In the genomic region with DNA sequence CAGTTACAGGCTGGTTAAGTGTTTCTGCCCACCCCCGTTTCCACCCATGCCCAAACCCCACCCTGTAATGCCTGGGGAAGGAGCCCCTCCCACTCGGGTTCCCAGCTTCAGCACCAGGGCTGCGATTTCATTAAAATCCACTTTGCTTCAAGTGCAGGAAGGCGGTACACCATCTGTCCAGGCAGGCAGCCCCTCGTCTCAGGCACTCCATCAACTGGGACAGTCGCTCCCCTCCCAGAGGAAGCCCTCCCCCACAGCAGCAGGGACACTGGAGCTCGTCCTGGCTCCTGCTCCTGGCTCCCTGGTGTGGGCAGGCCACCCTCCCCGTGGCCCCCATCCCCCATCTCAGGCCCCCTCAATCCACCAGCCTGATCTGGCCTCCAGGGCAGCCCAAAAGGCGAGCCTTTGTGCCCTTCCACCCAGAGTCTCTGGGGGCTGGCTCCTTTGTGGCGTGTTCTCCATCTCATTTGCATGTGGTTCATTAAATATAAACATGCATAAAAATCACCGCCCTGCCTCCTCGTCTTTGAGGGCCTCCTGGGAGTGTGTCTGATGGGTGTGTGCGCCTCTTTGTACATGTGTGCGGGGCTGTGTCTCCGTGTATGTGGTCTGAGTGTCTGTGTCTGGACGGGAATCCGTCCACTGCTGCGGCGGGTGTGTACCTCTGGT, we compare ENCODE assay signal across 22 cellular contexts. TPM values are rescaled to one million over a fixed set of nuclear protein-coding genes. Genes with fewer than 3 reads are reported as not detected.
DNase-seq lines count a peak whose midpoint lies in the region; ATAC-seq, FAIRE-seq and TF ChIP-seq lines count a peak whose summit lies in the region.
"Had no signal": no experiment of that assay in that cellular context is flagged by ENCODE, and none has a peak within 500 bp of the region (broad histone marks: within the 10 kb centered on the region; RNA-seq: fewer than 3 reads in every experiment).

No MANE protein-coding gene starts in this region.

- no peak overlapping the region for H2BK120ac ChIP-seq in H1 (replicated peaks; ENCODE audit: low read depth, low read length)

- H3K27me3 ChIP-seq in H1 (replicated peaks in 1 of 4; ENCODE audit: control insufficient read depth in 3 of 4, extremely low read depth in 1 of 4, insufficient read depth in 3 of 4, low read length in 3 of 4) (no peaks in the 10 kb centered on the region), spleen (replicated peaks in 1 of 7) (peaks cover 0 to 64% (median 0%) of the 10 kb centered on the region in 7 donors)

- H4K5ac ChIP-seq in H1 (ENCODE audit: insufficient read length, low read depth, low read length) = no peak overlapping the region

- H3K56ac ChIP-seq in H1 (replicated peaks; ENCODE audit: insufficient read length, low read depth, low read length) = no peak overlapping the region

- H3K9me3 ChIP-seq in H1 (ENCODE audit: insufficient read depth in 2 of 2, low read depth in 1 of 2, low read length in 1 of 2) (no peaks in the 10 kb centered on the region), spleen (no peaks in the 10 kb centered on the region)
- H3K9me3 ChIP-seq: lower lobe of right lung, neutrophil had no signal

- intact Hi-C loops in spleen (cut with DNase I; ENCODE audit: low total_unique reads) = no loop called here

- H2BK12ac ChIP-seq in H1 (ENCODE audit: low read depth, low read length) = no peak overlapping the region

- TF ChIP-seq CTCF in H1 (IDR thresholded peaks at IDR 0.05; ENCODE audit: control extremely low read depth in 1 of 3, insufficient read depth in 1 of 3, low read depth in 1 of 3, low read length in 3 of 3) = no peak
- TF ChIP-seq CTCF in spleen (IDR thresholded peaks at IDR 0.05 in 8 of 11, conservative IDR thresholded peaks at IDR 0.05 in 3 of 11) = no peak

- peak overlapping the region; percentile 20; the same call in 1 of the 2 replicates for H2BK15ac ChIP-seq in H1 (ENCODE audit: low read length)

- no peak overlapping the region for H4K8ac ChIP-seq in H1 (ENCODE audit: extremely low read depth, insufficient read depth, low read length)

- peak overlapping the region; percentile 32; the same call in 1 of the 2 replicates for H2AK5ac ChIP-seq in H1 (ENCODE audit: low read depth, low read length)

- H3K18ac ChIP-seq in H1 (ENCODE audit: extremely low read depth, low read length) = peak overlapping the region; percentile 83

- H3K9ac ChIP-seq in H1 (replicated peaks in 1 of 4; ENCODE audit: extremely low read depth in 1 of 4, low read depth in 3 of 4, low read length in 3 of 4) = no peak overlapping the region

- H3K4ac ChIP-seq in H1 (replicated peaks; ENCODE audit: insufficient read length, low read depth, low read length) = no peak overlapping the region

- H3K79me2 ChIP-seq in H1 (ENCODE audit: control insufficient read depth in 1 of 2, insufficient read depth in 2 of 2, low read length in 2 of 2) = no peaks in the 10 kb centered on the region; a peak in 1 of 4 replicates

- H3K27ac ChIP-seq in H1 (ENCODE audit: low read depth, low read length) (no peak overlapping the region), spleen (no peak overlapping the region)
- H3K27ac ChIP-seq: lower lobe of right lung, neutrophil had no signal

- peaks cover 7% of the 10 kb centered on the region for H3K79me1 ChIP-seq in H1 (ENCODE audit: low read depth, low read length)

- no peaks in the 10 kb centered on the region for H3K23me2 ChIP-seq in H1 (ENCODE audit: low read depth, low read length)

- peaks cover 20 to 48% (median 37%) of the 10 kb centered on the region in 4 experiments for H3K4me1 ChIP-seq in H1 (replicated peaks in 1 of 4; ENCODE audit: control insufficient read depth in 3 of 4, insufficient read depth in 4 of 4, low read length in 3 of 4)
- H3K4me1 ChIP-seq in spleen = peaks cover 0 to 9% (median 2%) of the 10 kb centered on the region in 6 donors
- H3K4me1 ChIP-seq: lower lobe of right lung had no signal

- CTCF ChIA-PET in H1 (lab: Charles Lee; ENCODE audit: partially characterized antibody) = interaction anchor here (0.8 to 5.5 kb wide), 19 partner anchors 10 to 84 kb away, joined by 3 to 50 read pairs (median 5); no protein-coding TSS in a partner anchor

- peak overlapping the region; percentile 38 to 41; a peak in 3 of 4 replicates for H3K4me2 ChIP-seq in H1 (ENCODE audit: insufficient read depth in 1 of 2, low read depth in 2 of 2, low read length in 2 of 2)

- TF ChIP-seq RAD21 in H1 (IDR thresholded peaks at IDR 0.05 in 1 of 2, conservative IDR thresholded peaks at IDR 0.05 in 1 of 2; ENCODE audit: low read depth in 2 of 2, low read length in 2 of 2) = no peak

- peaks cover 4 to 8% of the 10 kb centered on the region in 2 experiments for H4K20me1 ChIP-seq in H1 (replicated peaks in 1 of 2; ENCODE audit: control insufficient read depth in 1 of 2, insufficient read depth in 2 of 2, low read length in 2 of 2)

- H3K14ac ChIP-seq in H1 (ENCODE audit: insufficient read length) = no peak overlapping the region

- no peak for TF ChIP-seq EP300 in H1 (IDR thresholded peaks at IDR 0.05; ENCODE audit: borderline replicate concordance in 1 of 2, low read depth in 2 of 2, low read length in 2 of 2)

- TF ChIP-seq POLR2A in H1 (IDR thresholded peaks at IDR 0.05; ENCODE audit: control extremely low read depth in 1 of 2, low read depth in 2 of 2, low read length in 2 of 2) (no peak), spleen (IDR thresholded peaks at IDR 0.05) (no peak)

- H2BK20ac ChIP-seq in H1 (ENCODE audit: low read length) = no peak overlapping the region

- FAIRE-seq in H1 (lab: Jason Lieb, UNC) = no peak
- FAIRE-seq: K562 had no signal

- DNase-seq in NCI-H187 (lab: John Stamatoyannopoulos, UW) = peak; percentile 35 to 45
- DNase-seq in NCI-H187 treated with DMSO at 0.1 percent for 48 hours (lab: John Stamatoyannopoulos, UW) = no peak
- DNase-seq in NCI-H2227 (lab: John Stamatoyannopoulos, UW; ENCODE audit: unreplicated experiment) = peak; percentile 78
- no peak for DNase-seq in H1 (ENCODE audit: low read depth in 1 of 2, low spot score in 2 of 2)
- peak; percentile 63 for DNase-seq in spleen
- no peak for DNase-seq in T-helper 1 cell
- no peak for DNase-seq in stimulated activated CD8-positive, alpha-beta memory T cell treated with anti-CD3 and anti-CD28 coated beads, Interleukin-4, amount 100 ng/mL, for 48 hours
- DNase-seq: 8988T; activated CD4-positive, alpha-beta T cell treated with anti-CD3 and anti-CD28 coated beads for 4 hours; activated T-cell treated with anti-CD3 and anti-CD28 coated beads, Interleukin-2, amount 50 U/mL, for 24 hours; CD8-positive, alpha-beta memory T cell; effector CD8-positive, alpha-beta T cell; lower lobe of right lung; stimulated activated CD4-positive, alpha-beta T cell treated with anti-CD3 and anti-CD28 coated beads, Interleukin-4, amount 100 ng/mL, for 4 hours; T-helper 17 cell had no signal

- peak overlapping the region; percentile 41; the same call in 1 of the 2 replicates for H2BK5ac ChIP-seq in H1 (ENCODE audit: low read depth, low read length)

- peak overlapping the region; percentile 49 for H4K91ac ChIP-seq in H1 (replicated peaks; ENCODE audit: insufficient read length, low read length)

- no peak for ATAC-seq in GM21381 (IDR thresholded peaks at IDR 0.05; ENCODE audit: unreplicated experiment)
- ATAC-seq: lower lobe of right lung; Panc1; stimulated activated effector memory CD8-positive, alpha-beta T cell treated with anti-CD3 and anti-CD28 coated beads, Interleukin-12 subunit alpha, Interleukin-12 subunit beta, amount 100 ng/mL, for 72 hours; T-helper 17 cell had no signal

- POLR2A ChIA-PET in H1 (lab: Charles Lee; ENCODE audit: partially characterized antibody) = interaction anchor here (1.0 to 3.7 kb wide), 8 partner anchors 11 to 41 kb away, joined by 3 to 20 read pairs (median 4); a partner anchor contains a TSS

- no peak overlapping the region for H3K23ac ChIP-seq in H1 (ENCODE audit: insufficient read length)

- 71% methylated on average over 19 of the region's 19 CpGs; no CpG with 5 or more reads in 1 of the 2 experiments for WGBS in H1 (ENCODE audit: extremely low coverage in 1 of 2, insufficient coverage in 1 of 2, insufficient read length in 1 of 2, insufficient replicate concordance in 2 of 2, low coverage in 1 of 2, low lambda C conversion rate in 2 of 2, missing lambda C conversion rate in 1 of 2), 2 experiments
- 60 to 75% (median 69%) methylated on average over 16 to 19 of the region's 19 CpGs for WGBS in spleen, 5 donors

- H2AFZ ChIP-seq in H1 (ENCODE audit: low read length) = no peak overlapping the region

- H3K36me3 ChIP-seq in H1 (ENCODE audit: control insufficient read depth in 2 of 4, insufficient read depth in 4 of 4, low read length in 3 of 4) (no peaks in the 10 kb centered on the region; a peak in 1 of 8 replicates), spleen (no peaks in the 10 kb centered on the region)
- H3K36me3 ChIP-seq: lower lobe of right lung, neutrophil had no signal

- H3K4me3 ChIP-seq in H1 (ENCODE audit: extremely low read depth in 1 of 4, insufficient read depth in 2 of 4, low read depth in 3 of 4, low read length in 4 of 4) = no peak overlapping the region
- H3K4me3 ChIP-seq in spleen = no peak overlapping the region
- H3K4me3 ChIP-seq: K562, lower lobe of right lung had no signal

RNA-seq across cellular contexts. Expression of a gene that starts 32.4 kb away (rescaled TPM):
- not detected in 2 replicates for total RNA-seq in H1 (2021; fragmentation: NEBNext Ultra II Directional; extraction: Animal tissue kit (Norgen Biotek cat#: 25700))
- not detected in 2 replicates for polyA plus RNA-seq in H1 (2011; rRNA removed)
- polyA plus RNA-seq in H1 (2011; cell fraction: cytosol; rRNA removed) = not detected
- polyA plus RNA-seq in H1 (2011; cell fraction: nucleus; rRNA removed) = not detected
- not detected in 4 replicates for polyA plus RNA-seq in H1 (2012, experiment 1 of 2)
- not detected for polyA plus RNA-seq in H1 (2012, experiment 2 of 2)
- not detected for polyA plus RNA-seq in H1 (2013, experiment 1 of 2)
- not detected for polyA plus RNA-seq in H1 (2013, experiment 2 of 2)
- under 0.01 TPM in 2 replicates for polyA minus RNA-seq in H1 (2011; rRNA and poly(A)+ RNA removed)
- 649 TPM for polyA minus RNA-seq in H1 (2011; cell fraction: cytosol; rRNA and poly(A)+ RNA removed)
- under 0.01 TPM for polyA minus RNA-seq in H1 (2011; cell fraction: nucleus; rRNA and poly(A)+ RNA removed)
- total RNA-seq in spleen = 10 to 100 TPM in 4 of 7 donors, not detected in 3; 24.2 to 62.3 (median 32.6) TPM
- not detected for polyA plus RNA-seq in spleen
- total RNA-seq: CD8-positive, alpha-beta memory T cell; H4; T-helper 17 cell had no signal
- polyA plus RNA-seq: CD8-positive, alpha-beta memory T cell; K562; urinary bladder had no signal

RNA-seq across cellular contexts. Expression of a gene that starts 40.9 kb away (rescaled TPM):
- 45.7 and 45.9 TPM in 2 replicates for total RNA-seq in H1 (2021; fragmentation: NEBNext Ultra II Directional; extraction: Animal tissue kit (Norgen Biotek cat#: 25700))
- polyA plus RNA-seq in H1 (2011; rRNA removed) (26.8 and 42.3 TPM in 2 replicates), spleen (under 1 TPM in 2 of 3 donors, not detected in 1; 0.03 TPM)
- polyA plus RNA-seq in H1 (2011; cell fraction: cytosol; rRNA removed) = 23.3 TPM
- 49.4 TPM for polyA plus RNA-seq in H1 (2011; cell fraction: nucleus; rRNA removed)
- 26.5 to 37.1 TPM (median 35.2 TPM) in 4 replicates for polyA plus RNA-seq in H1 (2012, experiment 1 of 2)
- 29.5 TPM for polyA plus RNA-seq in H1 (2012, experiment 2 of 2)
- 57.5 TPM for polyA plus RNA-seq in H1 (2013, experiment 1 of 2)
- 60.3 TPM for polyA plus RNA-seq in H1 (2013, experiment 2 of 2)
- 22.4 and 28.5 TPM in 2 replicates for polyA minus RNA-seq in H1 (2011; rRNA and poly(A)+ RNA removed)
- polyA minus RNA-seq in H1 (2011; cell fraction: cytosol; rRNA and poly(A)+ RNA removed) = 26.4 TPM
- 23.6 TPM for polyA minus RNA-seq in H1 (2011; cell fraction: nucleus; rRNA and poly(A)+ RNA removed)
- total RNA-seq in spleen = under 1 TPM in 1 of 7 donors, not detected in 6; 0.34 TPM
- total RNA-seq: CD8-positive, alpha-beta memory T cell; H4; K562; lower lobe of right lung; T-helper 17 cell had no signal
- polyA plus RNA-seq: CD8-positive, alpha-beta memory T cell; K562 had no signal

RNA-seq across cellular contexts. Expression of a gene that starts 41.0 kb away (rescaled TPM):
- total RNA-seq in H1 (2021; fragmentation: NEBNext Ultra II Directional; extraction: Animal tissue kit (Norgen Biotek cat#: 25700)) = not detected in 2 replicates
- polyA plus RNA-seq in H1 (2011; rRNA removed) (not detected in 2 replicates), spleen (not detected)
- polyA plus RNA-seq in H1 (2011; cell fraction: cytosol; rRNA removed) = not detected
- polyA plus RNA-seq in H1 (2011; cell fraction: nucleus; rRNA removed) = not detected
- polyA plus RNA-seq in H1 (2012, experiment 1 of 2) = not detected in 4 replicates
- polyA plus RNA-seq in H1 (2012, experiment 2 of 2) = not detected
- polyA plus RNA-seq in H1 (2013, experiment 1 of 2) = not detected
- polyA plus RNA-seq in H1 (2013, experiment 2 of 2) = not detected
- polyA minus RNA-seq in H1 (2011; rRNA and poly(A)+ RNA removed) = under 0.01 TPM in 2 replicates
- polyA minus RNA-seq in H1 (2011; cell fraction: cytosol; rRNA and poly(A)+ RNA removed) = not detected
- polyA minus RNA-seq in H1 (2011; cell fraction: nucleus; rRNA and poly(A)+ RNA removed) = under 0.01 TPM
- total RNA-seq in spleen = not detected
- total RNA-seq: CD8-positive, alpha-beta memory T cell; H4; K562; lower lobe of right lung; T-helper 17 cell; urinary bladder had no signal
- polyA plus RNA-seq: CD8-positive, alpha-beta memory T cell; K562; urinary bladder had no signal

RNA-seq across cellular contexts. Expression of a gene that starts 50.2 kb away (rescaled TPM):
- total RNA-seq in H1 (2021; fragmentation: NEBNext Ultra II Directional; extraction: Animal tissue kit (Norgen Biotek cat#: 25700)) = 3.7 and 5.0 TPM in 2 replicates
- polyA plus RNA-seq in H1 (2011; rRNA removed) = 3.7 and 3.8 TPM in 2 replicates
- polyA plus RNA-seq in H1 (2011; cell fraction: cytosol; rRNA removed) = 4.1 TPM
- polyA plus RNA-seq in H1 (2011; cell fraction: nucleus; rRNA removed) = 3.2 TPM
- 4.0 to 4.4 TPM (median 4.1 TPM) in 4 replicates for polyA plus RNA-seq in H1 (2012, experiment 1 of 2)
- polyA plus RNA-seq in H1 (2012, experiment 2 of 2) = 4.1 TPM
- 3.3 TPM for polyA plus RNA-seq in H1 (2013, experiment 1 of 2)
- 3.8 TPM for polyA plus RNA-seq in H1 (2013, experiment 2 of 2)
- polyA minus RNA-seq in H1 (2011; rRNA and poly(A)+ RNA removed) = 4.2 and 4.4 TPM in 2 replicates
- 4.0 TPM for polyA minus RNA-seq in H1 (2011; cell fraction: cytosol; rRNA and poly(A)+ RNA removed)
- polyA minus RNA-seq in H1 (2011; cell fraction: nucleus; rRNA and poly(A)+ RNA removed) = 7.2 TPM
- total RNA-seq in spleen = 10 to 100 TPM in 4 of 7 donors, 1 to 10 TPM in 3; 8.7 to 11.3 (median 10.2) TPM
- 1 to 10 TPM; 6.4 to 7.9 (median 6.7) TPM for polyA plus RNA-seq in spleen

Comparison
In these comparisons a context has a peak if more than half of its experiments do, and no peak if none do; other contexts are left out.
1. DNase-seq: peak in NCI-H187 (2 of 2), NCI-H2227 (single experiment) and spleen (single experiment); none in NCI-H187 treated with DMSO at 0.1 percent for 48 hours (single experiment), H1 (0 of 2), T-helper 1 cell (0 of 5) and stimulated activated CD8-positive, alpha-beta memory T cell treated with anti-CD3 and anti-CD28 coated beads, Interleukin-4, amount 100 ng/mL, for 48 hours (single experiment).
2. RNA of a gene that starts 40.9 kb away (total RNA-seq): 45.7 to 45.9 TPM in H1; 0.34 TPM in spleen; every median in the first group is over 10 times any median in the second.